11 cellular contexts compared by ENCODE assay signal in genomic region chr18:9106800-9107574, GRCh38. TPM values are rescaled to one million over a fixed set of nuclear protein-coding genes. Genes with fewer than 3 reads are reported as not detected.
DNase-seq lines count a peak whose midpoint lies in the region; ATAC-seq and TF ChIP-seq lines count a peak whose summit lies in the region.
"Had no signal": no experiment of that assay in that cellular context is flagged by ENCODE, and none has a peak within 500 bp of the region (broad histone marks: within the 10 kb centered on the region; RNA-seq: fewer than 3 reads in every experiment).

No MANE protein-coding gene starts in this region.

- H3K4me3 ChIP-seq in hepatocyte (no peak overlapping the region), lower leg skin (ENCODE audit: low read depth, poor library complexity, severe bottlenecking) (no peak overlapping the region)
- H3K4me3 ChIP-seq: SJSA1 had no signal

- peaks cover 93% of the 10 kb centered on the region for H3K79me2 ChIP-seq in hepatocyte

- H4K20me1 ChIP-seq in hepatocyte (ENCODE audit: insufficient read depth, poor library complexity, severe bottlenecking) = peaks cover 83% of the 10 kb centered on the region

- H3K36me3 Mint-ChIP-seq in T-helper 2 cell treated with Interferon-gamma antibody and Interleukin-4, amounts not matched to agents 5 μg/mL and 100 μg/mL, for 36 hours (ENCODE audit: low read depth) = peaks cover 76% of the 10 kb centered on the region
- peaks cover 5% of the 10 kb centered on the region for H3K36me3 Mint-ChIP-seq in T-helper 17 cell (ENCODE audit: low read depth)

- TF ChIP-seq POLR2A in lower leg skin (IDR thresholded peaks at IDR 0.05) = no peak

- peak overlapping the region; percentile 31 for H3K27ac ChIP-seq in hepatocyte
- H3K27ac ChIP-seq: SJSA1, thoracic aorta had no signal

- no peaks in the 10 kb centered on the region for H3K9me3 ChIP-seq in T-helper 17 cell (ENCODE audit: control insufficient read depth, low read length, poor library complexity, severe bottlenecking)
- H3K9me3 ChIP-seq in hepatocyte (ENCODE audit: low read depth) = no peaks in the 10 kb centered on the region
- H3K9me3 ChIP-seq: SJSA1, thoracic aorta had no signal

- no peaks in the 10 kb centered on the region for H3K9me2 ChIP-seq in hepatocyte (replicated peaks; ENCODE audit: insufficient read depth)

- no peak for ATAC-seq in T-helper 17 cell
- no peak for ATAC-seq in stimulated activated naive CD8-positive, alpha-beta T cell treated with anti-CD3 and anti-CD28 coated beads, Interleukin-15, amount 100 ng/mL, for 72 hours
- ATAC-seq in GM18873 (IDR thresholded peaks at IDR 0.05; ENCODE audit: low FRiP score, unreplicated experiment) = no peak
- no peak for ATAC-seq in GM21515 (IDR thresholded peaks at IDR 0.05; ENCODE audit: unreplicated experiment)

- DNase-seq in T-helper 2 cell treated with Interferon-gamma antibody and Interleukin-4, amounts not matched to agents 5 μg/mL and 100 μg/mL, for 36 hours (ENCODE audit: low spot score) = no peak
- no peak for DNase-seq in T-helper 2 cell
- DNase-seq in T-helper 17 cell = no peak
- DNase-seq in hepatocyte (ENCODE audit: low spot score) = no peak
- no peak for DNase-seq in stimulated activated naive CD8-positive, alpha-beta T cell treated with anti-CD3 and anti-CD28 coated beads, Interleukin-15, amount 100 ng/mL, for 72 hours
- no peak for DNase-seq in lower leg skin (ENCODE audit: low spot score in 2 of 2)
- DNase-seq: ACHN had no signal

- H3K9me3 Mint-ChIP-seq in T-helper 2 cell treated with Interferon-gamma antibody and Interleukin-4, amounts not matched to agents 5 μg/mL and 100 μg/mL, for 36 hours = no peaks in the 10 kb centered on the region
- no peaks in the 10 kb centered on the region for H3K9me3 Mint-ChIP-seq in stimulated activated naive CD8-positive, alpha-beta T cell treated with anti-CD3 and anti-CD28 coated beads, Interleukin-15, amount 100 ng/mL, for 72 hours

- peak overlapping the region; percentile 84 for H3K4me2 ChIP-seq in hepatocyte

- no peaks in the 10 kb centered on the region for H3K27me3 Mint-ChIP-seq in T-helper 2 cell treated with Interferon-gamma antibody and Interleukin-4, amounts not matched to agents 5 μg/mL and 100 μg/mL, for 36 hours (ENCODE audit: low read depth)
- no peaks in the 10 kb centered on the region for H3K27me3 Mint-ChIP-seq in T-helper 17 cell
- H3K27me3 Mint-ChIP-seq in stimulated activated naive CD8-positive, alpha-beta T cell treated with anti-CD3 and anti-CD28 coated beads, Interleukin-15, amount 100 ng/mL, for 72 hours = no peaks in the 10 kb centered on the region

- peak overlapping the region; percentile 94 for H3K4me3 Mint-ChIP-seq in T-helper 2 cell treated with Interferon-gamma antibody and Interleukin-4, amounts not matched to agents 5 μg/mL and 100 μg/mL, for 36 hours
- peak overlapping the region; percentile 96 for H3K4me3 Mint-ChIP-seq in T-helper 17 cell
- H3K4me3 Mint-ChIP-seq in stimulated activated naive CD8-positive, alpha-beta T cell treated with anti-CD3 and anti-CD28 coated beads, Interleukin-15, amount 100 ng/mL, for 72 hours = peak overlapping the region; percentile 95

- TF ChIP-seq CTCF in hepatocyte (IDR thresholded peaks at IDR 0.05; ENCODE audit: poor library complexity) = no peak
- no peak for TF ChIP-seq CTCF in lower leg skin (IDR thresholded peaks at IDR 0.05)

- no peak overlapping the region for H2AFZ ChIP-seq in hepatocyte

- peaks cover 61% of the 10 kb centered on the region for H3K4me1 ChIP-seq in hepatocyte (ENCODE audit: insufficient read depth)

- no peaks in the 10 kb centered on the region for H3K36me3 ChIP-seq in hepatocyte (replicated peaks; ENCODE audit: insufficient read depth, low read depth)
- H3K36me3 ChIP-seq: thoracic aorta had no signal

- intact Hi-C loops in lower leg skin (cut with DNase I; ENCODE audit: low total_unique reads) = no loop called here

- peak overlapping the region; percentile 70 for H3K27ac Mint-ChIP-seq in T-helper 2 cell treated with Interferon-gamma antibody and Interleukin-4, amounts not matched to agents 5 μg/mL and 100 μg/mL, for 36 hours
- peak overlapping the region; percentile 99 for H3K27ac Mint-ChIP-seq in T-helper 17 cell
- peak overlapping the region; percentile 71 to 77 for H3K27ac Mint-ChIP-seq in stimulated activated naive CD8-positive, alpha-beta T cell treated with anti-CD3 and anti-CD28 coated beads, Interleukin-15, amount 100 ng/mL, for 72 hours

- H3K4me1 Mint-ChIP-seq in T-helper 2 cell treated with Interferon-gamma antibody and Interleukin-4, amounts not matched to agents 5 μg/mL and 100 μg/mL, for 36 hours (ENCODE audit: low read depth) = peaks cover 62% of the 10 kb centered on the region
- H3K4me1 Mint-ChIP-seq in T-helper 17 cell = peaks cover 66% of the 10 kb centered on the region
- peaks cover 67% of the 10 kb centered on the region for H3K4me1 Mint-ChIP-seq in stimulated activated naive CD8-positive, alpha-beta T cell treated with anti-CD3 and anti-CD28 coated beads, Interleukin-15, amount 100 ng/mL, for 72 hours

- WGBS in hepatocyte (ENCODE audit: low lambda C conversion rate, missing lambda C conversion rate) = 35% methylated on average over 4 of the region's 4 CpGs
- 20 to 26% methylated on average over 4 of the region's 4 CpGs for WGBS in lower leg skin, 2 donors

- H3K27me3 ChIP-seq in hepatocyte = no peaks in the 10 kb centered on the region
- H3K27me3 ChIP-seq: SJSA1 had no signal

RNA-seq across cellular contexts. Expression of gene NDUFV2, which starts 4.5 kb away (rescaled TPM):
- total RNA-seq in T-helper 17 cell (100 to 1,000 TPM; 222 to 231 TPM), hepatocyte (170 and 178 TPM in 2 replicates), lower leg skin (100 to 1,000 TPM in 3 of 4 donors, 10 to 100 TPM in 1; 84.9 to 111 (median 108) TPM)
- polyA plus RNA-seq in hepatocyte = 233 and 238 TPM in 2 replicates

RNA-seq across cellular contexts. Expression of gene ANKRD12, which starts 29.6 kb away (rescaled TPM):
- total RNA-seq in T-helper 17 cell (100 to 1,000 TPM; 191 to 257 TPM), hepatocyte (28.5 and 29.2 TPM in 2 replicates), lower leg skin (10 to 100 TPM; 49.8 to 68.4 (median 54.1) TPM)
- polyA plus RNA-seq in hepatocyte = 34.3 and 39.7 TPM in 2 replicates
